Comparison of ENCODE assay signal across 18 cellular contexts in the genomic region with DNA sequence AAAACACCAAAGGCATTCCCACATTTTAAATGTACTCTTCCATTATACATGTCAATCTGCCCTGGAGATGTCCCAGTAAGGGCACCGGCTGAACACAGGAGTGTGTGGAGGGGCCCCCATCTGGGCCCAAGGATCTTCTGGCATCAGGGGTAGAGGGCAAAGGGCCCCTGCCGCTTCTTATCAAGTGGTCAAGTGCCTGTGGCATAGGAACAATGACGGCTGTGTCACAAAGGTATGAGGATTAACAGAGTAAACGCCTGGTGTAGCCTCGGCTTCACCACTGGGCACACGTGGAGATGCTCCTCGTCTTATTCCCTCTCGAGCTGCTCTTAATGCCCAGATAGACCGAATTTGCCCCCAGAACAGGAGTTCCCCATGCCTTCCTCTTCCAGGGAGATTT.
A peak's percentile ranks its signal among the peaks of the same experiment; 100 is the strongest.
DNase-seq lines count a peak whose midpoint lies in the region; ATAC-seq, FAIRE-seq and TF ChIP-seq lines count a peak whose summit lies in the region.
"Had no signal": no experiment of that assay in that cellular context is flagged by ENCODE, and none has a peak within 500 bp of the region (broad histone marks: within the 10 kb centered on the region; RNA-seq: fewer than 3 reads in every experiment).

No MANE protein-coding gene starts in this region.

- no peak for TF ChIP-seq RAD21 in HepG2 (CRISPR knock-in tag; IDR thresholded peaks at IDR 0.05)

- H4K20me1 ChIP-seq in HepG2 (ENCODE audit: insufficient read depth, low read length) (peaks cover 6% of the 10 kb centered on the region; the same call in 1 of the 2 replicates), smooth muscle cell (ENCODE audit: low read depth) (no peaks in the 10 kb centered on the region)

- H3K79me2 ChIP-seq in HepG2 (ENCODE audit: insufficient read depth, low read length) (no peaks in the 10 kb centered on the region), smooth muscle cell (ENCODE audit: low read depth) (no peaks in the 10 kb centered on the region)

- H3K36me3 ChIP-seq in HepG2 (replicated peaks in 1 of 2; ENCODE audit: control insufficient read depth in 1 of 2, insufficient read depth in 2 of 2, low read length in 2 of 2) (no peaks in the 10 kb centered on the region), skeletal muscle tissue (ENCODE audit: control insufficient read depth in 3 of 3, insufficient read depth in 3 of 3, low read length in 3 of 3) (no peaks in the 10 kb centered on the region), smooth muscle cell (ENCODE audit: low read depth) (no peaks in the 10 kb centered on the region)

- no peak overlapping the region for H3K4me3 ChIP-seq in coronary artery
- no peak overlapping the region for H3K4me3 ChIP-seq in HepG2 (replicated peaks in 1 of 3; ENCODE audit: insufficient read depth in 1 of 3, low read depth in 2 of 3, low read length in 3 of 3)
- no peak overlapping the region for H3K4me3 ChIP-seq in skeletal muscle tissue (ENCODE audit: low read length in 3 of 3)
- no peak overlapping the region for H3K4me3 ChIP-seq in smooth muscle cell
- H3K4me3 ChIP-seq: A549, K562 had no signal

- CTCF ChIA-PET in HepG2 (lab: Yijun Ruan, JAX; ENCODE audit: low intra/inter-chr PET ratio, low total read pairs), result no interaction called here

- 4% methylated on average over 9 of the region's 9 CpGs for WGBS in HepG2 (ENCODE audit: low lambda C conversion rate)
- 83% methylated on average over 9 of the region's 9 CpGs for WGBS in smooth muscle cell (ENCODE audit: low lambda C conversion rate)

- H3K27ac ChIP-seq in coronary artery (peak overlapping the region; percentile 57 to 82), HepG2 (ENCODE audit: extremely low read length, insufficient read depth, low read length) (no peak overlapping the region), skeletal muscle tissue (ENCODE audit: low read depth, low read length) (peak overlapping the region; percentile 1), smooth muscle cell (ENCODE audit: low read depth) (no peak overlapping the region)
- H3K27ac ChIP-seq: A549, HL-60 had no signal

- H2AFZ ChIP-seq in HepG2 (ENCODE audit: low read length) (no peak overlapping the region), smooth muscle cell (ENCODE audit: low read depth) (no peak overlapping the region)

- DNase-seq in DMS53 treated with DMSO at 0.1 percent for 48 hours (lab: John Stamatoyannopoulos, UW; ENCODE audit: unreplicated experiment) (peak; percentile 21), coronary artery (ENCODE audit: low spot score) (no peak), HepG2 (ENCODE audit: low spot score) (peak; percentile 44), frontal cortex (ENCODE audit: low spot score in 2 of 2) (no peak), HuH-7 (ENCODE audit: low spot score) (no peak), smooth muscle cell (lab: John Stamatoyannopoulos, UW; ENCODE audit: unreplicated experiment) (no peak)
- DNase-seq: DMS 273 treated with DMSO at 0.1 percent for 48 hours; H7; NCI-H1417 treated with DMSO at 0.1 percent for 48 hours; NCI-H1930; NCI-H446; NK-92 treated with Interleukin-12 subunit alpha and Interleukin-12 subunit beta, amount 100 ng/mL, for 24 hours had no signal

- peak overlapping the region; percentile 40; the same call in 1 of the 2 replicates for H3K4me2 ChIP-seq in HepG2 (ENCODE audit: low read depth, low read length)
- H3K4me2 ChIP-seq in smooth muscle cell, result no peak overlapping the region
- H3K4me2 ChIP-seq: A549 had no signal

- no peaks in the 10 kb centered on the region for H3F3A ChIP-seq in smooth muscle cell (ENCODE audit: low read depth)

- TF ChIP-seq CTCF in coronary artery (IDR thresholded peaks at IDR 0.05) (no peak), HepG2 (CRISPR knock-in tag; IDR thresholded peaks at IDR 0.05) (no peak), smooth muscle cell (IDR thresholded peaks at IDR 0.05; ENCODE audit: borderline replicate concordance, insufficient read depth, poor library complexity, severe bottlenecking) (no peak)

- ATAC-seq in HepG2 (no peak), HG03108 (IDR thresholded peaks at IDR 0.05; ENCODE audit: unreplicated experiment) (no peak)
- ATAC-seq: A549, K562 had no signal

- H3K9me3 ChIP-seq in HepG2 (ENCODE audit: low read length), result no peaks in the 10 kb centered on the region
- no peaks in the 10 kb centered on the region for H3K9me3 ChIP-seq in skeletal muscle tissue (ENCODE audit: control insufficient read depth in 3 of 3, low read length in 3 of 3)
- H3K9me3 ChIP-seq in smooth muscle cell (replicated peaks; ENCODE audit: low read depth), result no peaks in the 10 kb centered on the region
- H3K9me3 ChIP-seq: A549 had no signal

- POLR2A ChIA-PET in HepG2 (lab: Yijun Ruan, JAX), result no interaction called here

- no peak for FAIRE-seq in HepG2 (lab: Jason Lieb, UNC)
- FAIRE-seq in frontal cortex (lab: Jason Lieb, UNC), result no peak
- FAIRE-seq: A549, HTR-8/SVneo, K562 had no signal

- H3K27me3 ChIP-seq in HepG2 (ENCODE audit: control insufficient read depth in 1 of 2, insufficient read depth in 2 of 2, low read length in 2 of 2) (peaks cover 39 to 88% of the 10 kb centered on the region in 2 experiments), skeletal muscle tissue (ENCODE audit: control insufficient read depth in 3 of 3, insufficient read depth in 3 of 3, low read length in 3 of 3) (peaks cover 0 to 3% (median 0%) of the 10 kb centered on the region in 3 donors), smooth muscle cell (ENCODE audit: low read depth) (peaks cover 6% of the 10 kb centered on the region)

- BruUV-seq in HepG2 (replicated peaks; lab: Mats Ljungman, UMichigan), result no TSS peak

- intact Hi-C loops in HepG2 (cut with micrococcal nuclease; ENCODE audit: unreplicated experiment), result loop anchor here (10.0 kb wide), 1 partner anchor 311 kb away; a partner anchor contains a TSS

- no peak for TF ChIP-seq POLR2A in HepG2 (IDR thresholded peaks at IDR 0.05; ENCODE audit: insufficient read depth in 1 of 2, low read depth in 2 of 2, low read length in 2 of 2)

- no peak; a peak in 1 of 4 replicates for TF ChIP-seq EP300 in HepG2 (IDR thresholded peaks at IDR 0.05; ENCODE audit: low read depth in 2 of 2, low read length in 2 of 2)
- no peak for TF ChIP-seq EP300 in HepG2 (CRISPR knock-in tag; IDR thresholded peaks at IDR 0.05; ENCODE audit: borderline replicate concordance)

- H3K4me1 ChIP-seq in HepG2 (ENCODE audit: insufficient read depth, low read length), result peaks cover 56% of the 10 kb centered on the region
- peaks cover 17 to 23% (median 22%) of the 10 kb centered on the region in 3 donors for H3K4me1 ChIP-seq in skeletal muscle tissue (ENCODE audit: control insufficient read depth in 3 of 3, insufficient read depth in 3 of 3, low read length in 3 of 3)
- peaks cover 5% of the 10 kb centered on the region for H3K4me1 ChIP-seq in smooth muscle cell (ENCODE audit: low read depth)

- H3K9ac ChIP-seq in HepG2 (ENCODE audit: insufficient read depth, low read depth, low read length) (no peak overlapping the region), skeletal muscle tissue (ENCODE audit: low read depth in 1 of 3, low read length in 3 of 3) (no peak overlapping the region), smooth muscle cell (ENCODE audit: low read depth) (no peak overlapping the region)

- in situ Hi-C loops in HepG2 (cut with HindIII; ENCODE audit: extremely low pct_ligation_motif_present, low pct_unique_long_range_greater_than_20kb), result no loop called here

TF ChIP-seq in HepG2, 621 proteins besides CTCF, POLR2A, EP300 and RAD21 (continues in another document):
- TF ChIP-seq, protein P1, sequence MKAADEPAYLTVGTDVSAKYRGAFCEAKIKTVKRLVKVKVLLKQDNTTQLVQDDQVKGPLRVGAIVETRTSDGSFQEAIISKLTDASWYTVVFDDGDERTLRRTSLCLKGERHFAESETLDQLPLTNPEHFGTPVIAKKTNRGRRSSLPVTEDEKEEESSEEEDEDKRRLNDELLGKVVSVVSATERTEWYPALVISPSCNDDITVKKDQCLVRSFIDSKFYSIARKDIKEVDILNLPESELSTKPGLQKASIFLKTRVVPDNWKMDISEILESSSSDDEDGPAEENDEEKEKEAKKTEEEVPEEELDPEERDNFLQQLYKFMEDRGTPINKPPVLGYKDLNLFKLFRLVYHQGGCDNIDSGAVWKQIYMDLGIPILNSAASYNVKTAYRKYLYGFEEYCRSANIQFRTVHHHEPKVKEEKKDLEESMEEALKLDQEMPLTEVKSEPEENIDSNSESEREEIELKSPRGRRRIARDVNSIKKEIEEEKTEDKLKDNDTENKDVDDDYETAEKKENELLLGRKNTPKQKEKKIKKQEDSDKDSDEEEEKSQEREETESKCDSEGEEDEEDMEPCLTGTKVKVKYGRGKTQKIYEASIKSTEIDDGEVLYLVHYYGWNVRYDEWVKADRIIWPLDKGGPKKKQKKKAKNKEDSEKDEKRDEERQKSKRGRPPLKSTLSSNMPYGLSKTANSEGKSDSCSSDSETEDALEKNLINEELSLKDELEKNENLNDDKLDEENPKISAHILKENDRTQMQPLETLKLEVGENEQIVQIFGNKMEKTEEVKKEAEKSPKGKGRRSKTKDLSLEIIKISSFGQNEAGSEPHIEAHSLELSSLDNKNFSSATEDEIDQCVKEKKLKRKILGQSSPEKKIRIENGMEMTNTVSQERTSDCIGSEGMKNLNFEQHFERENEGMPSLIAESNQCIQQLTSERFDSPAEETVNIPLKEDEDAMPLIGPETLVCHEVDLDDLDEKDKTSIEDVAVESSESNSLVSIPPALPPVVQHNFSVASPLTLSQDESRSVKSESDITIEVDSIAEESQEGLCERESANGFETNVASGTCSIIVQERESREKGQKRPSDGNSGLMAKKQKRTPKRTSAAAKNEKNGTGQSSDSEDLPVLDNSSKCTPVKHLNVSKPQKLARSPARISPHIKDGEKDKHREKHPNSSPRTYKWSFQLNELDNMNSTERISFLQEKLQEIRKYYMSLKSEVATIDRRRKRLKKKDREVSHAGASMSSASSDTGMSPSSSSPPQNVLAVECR (CRISPR knock-in tag; IDR thresholded peaks at IDR 0.05; ENCODE audit: borderline replicate concordance), result 0 out of 2 replicates have a peak, but pooled peaks have one; percentile 2

Comparison
In these comparisons a context has a peak if more than half of its experiments do, and no peak if none do; other contexts are left out.
1. DNase-seq: peak in DMS53 treated with DMSO at 0.1 percent for 48 hours (single experiment) and HepG2 (single experiment); none in coronary artery (single experiment), frontal cortex (0 of 2), HuH-7 (single experiment) and smooth muscle cell (single experiment).
2. H3K27ac ChIP-seq: peak in coronary artery (2 of 2) and skeletal muscle tissue (single experiment); none in HepG2 (single experiment) and smooth muscle cell (single experiment).